ENCODE assay signal across 14 cellular contexts in the genomic region with DNA sequence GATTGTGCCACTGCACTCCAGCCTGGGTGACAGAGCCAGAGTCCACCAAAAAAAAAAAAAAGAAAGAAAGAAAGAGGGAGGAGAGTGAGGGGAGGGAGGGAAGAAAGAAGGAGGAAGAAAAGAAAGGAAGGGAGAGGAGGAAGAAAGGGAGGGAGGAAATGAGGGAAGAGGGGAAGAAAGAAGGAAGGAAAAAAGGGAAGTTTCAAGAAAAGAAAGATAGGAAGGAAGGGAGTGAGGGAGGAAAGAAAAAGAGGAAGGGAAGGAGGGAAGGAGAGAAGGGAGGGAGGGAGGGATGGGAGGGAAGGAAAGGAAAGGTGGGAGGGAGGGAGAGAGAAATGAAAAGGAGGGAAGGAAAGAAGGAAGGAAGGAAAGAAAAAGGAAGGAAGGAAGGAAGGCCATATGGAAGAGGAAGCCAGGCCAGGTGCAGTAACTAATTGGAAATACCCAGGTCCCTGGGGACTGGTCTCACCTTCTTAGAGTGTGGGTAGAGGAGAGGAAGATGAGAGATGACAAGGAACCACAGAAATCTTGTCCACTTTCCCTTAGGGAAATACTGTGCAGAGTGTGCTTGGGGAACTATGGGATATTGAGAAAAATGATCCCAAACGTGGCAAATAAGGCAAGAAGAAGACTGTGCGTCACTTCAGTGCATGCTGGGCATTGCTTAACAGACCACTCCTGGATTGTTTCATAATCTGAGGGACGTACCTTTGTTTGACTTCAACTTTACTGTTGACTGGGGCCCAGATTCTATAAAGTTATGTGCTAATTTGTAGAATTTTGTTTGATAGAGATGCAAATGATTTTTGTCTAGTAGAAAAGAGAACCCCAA.
"Had no signal": no experiment of that assay in that cellular context is flagged by ENCODE, and none has a peak within 500 bp of the region (broad histone marks: within the 10 kb centered on the region; RNA-seq: fewer than 3 reads in every experiment).

No MANE protein-coding gene starts in this region.

- H3K4me3 Mint-ChIP-seq: activated naive CD4-positive, alpha-beta T cell treated with anti-CD3 and anti-CD28 coated beads, Interleukin-2, amount 10 ng/mL, durations not matched to agents 7 days and 5 days; mesothelial cell of epicardium; T-helper 1 cell treated with Interleukin-12 subunit alpha and Interleukin-12 subunit beta and Interleukin-4 antibody, amounts not matched to agents 30 μg/mL and 1 μg/mL, for 36 hours; WTC11 had no signal

- DNase-seq: activated CD4-positive, alpha-beta T cell treated with anti-CD3 and anti-CD28 coated beads for 48 hours; activated CD8-positive, alpha-beta memory T cell treated with anti-CD3 and anti-CD28 coated beads for 24 hours; activated naive CD4-positive, alpha-beta T cell treated with anti-CD3 and anti-CD28 coated beads, Interleukin-2, amount 10 ng/mL, durations not matched to agents 7 days and 5 days; central memory CD4-positive, alpha-beta T cell; cortex of kidney; effector memory CD4-positive, alpha-beta T cell; hippocampal formation; pancreas had no signal

- H3K9me3 Mint-ChIP-seq: activated naive CD4-positive, alpha-beta T cell treated with anti-CD3 and anti-CD28 coated beads, Interleukin-2, amount 10 ng/mL, durations not matched to agents 7 days and 5 days; activated T-helper 2 cell treated with anti-CD3 and anti-CD28 coated beads, Interferon-gamma antibody, Interleukin-2, Interleukin-4, amounts not matched to agents 10 μg/mL and 5 μg/mL and 100 μg/mL, durations not matched to agents 14 hours and 24 hours and 36 hours; T-helper 1 cell treated with Interleukin-12 subunit alpha and Interleukin-12 subunit beta and Interleukin-4 antibody, amounts not matched to agents 30 μg/mL and 1 μg/mL, for 36 hours had no signal

- H3K27ac Mint-ChIP-seq: activated naive CD4-positive, alpha-beta T cell treated with anti-CD3 and anti-CD28 coated beads, Interleukin-2, amount 10 ng/mL, durations not matched to agents 7 days and 5 days; activated T-helper 2 cell treated with anti-CD3 and anti-CD28 coated beads, Interferon-gamma antibody, Interleukin-2, Interleukin-4, amounts not matched to agents 10 μg/mL and 5 μg/mL and 100 μg/mL, durations not matched to agents 14 hours and 24 hours and 36 hours; mesothelial cell of epicardium; T-helper 1 cell treated with Interleukin-12 subunit alpha and Interleukin-12 subunit beta and Interleukin-4 antibody, amounts not matched to agents 30 μg/mL and 1 μg/mL, for 36 hours; WTC11 had no signal

- H3K4me1 Mint-ChIP-seq: activated naive CD4-positive, alpha-beta T cell treated with anti-CD3 and anti-CD28 coated beads, Interleukin-2, amount 10 ng/mL, durations not matched to agents 7 days and 5 days; mesothelial cell of epicardium had no signal

- H3K36me3 ChIP-seq: pancreas, tibial nerve had no signal

- FAIRE-seq: pancreas had no signal

- H3K4me1 ChIP-seq: pancreas, tibial nerve had no signal

- H3K27me3 ChIP-seq: pancreas, tibial nerve had no signal

- H3K27ac ChIP-seq: pancreas, skin epidermis, tibial nerve had no signal

- ATAC-seq: pancreas, WTC11 had no signal

- H3K4me3 ChIP-seq: pancreas, skin epidermis, tibial nerve had no signal

- H3K9me3 ChIP-seq: pancreas had no signal
